Comparison of ENCODE assay signal across 14 cellular contexts in genomic region chr11:125724125-125724524, GRCh38. TPM values are rescaled to one million over a fixed set of nuclear protein-coding genes. Genes with fewer than 3 reads are reported as not detected.
A peak's percentile ranks its signal among the peaks of the same experiment; 100 is the strongest.
DNase-seq lines count a peak whose midpoint lies in the region; ATAC-seq, FAIRE-seq and TF ChIP-seq lines count a peak whose summit lies in the region.
"Had no signal": no experiment of that assay in that cellular context is flagged by ENCODE, and none has a peak within 500 bp of the region (broad histone marks: within the 10 kb centered on the region; RNA-seq: fewer than 3 reads in every experiment).

No MANE protein-coding gene starts in this region.

- CTCF ChIA-PET in HEK293 (lab: Yijun Ruan, JAX): interaction anchor here (0.6 to 2.0 kb wide), 8 partner anchors 10 to 390 kb away, joined by 3 to 7 read pairs (median 3); no protein-coding TSS in a partner anchor
- CTCF ChIA-PET in CD8-positive, alpha-beta memory T cell (lab: Charles Lee): no interaction called here
- CTCF ChIA-PET in activated CD4-positive, alpha-beta T cell treated with anti-CD3 and anti-CD28 coated beads, Interleukin-2, amount 10 ng/mL, durations not matched to agents 7 days and 5 days (lab: Charles Lee): interaction anchor here (1.7 kb wide), 1 partner anchor 10 kb away, joined by 4 read pairs; no protein-coding TSS in a partner anchor

- no peak overlapping the region for H3K27ac ChIP-seq in HEK293 (ENCODE audit: extremely low read depth, low read depth, low read length)
- no peak overlapping the region for H3K27ac ChIP-seq in CD8-positive, alpha-beta memory T cell (ENCODE audit: low read depth, low read length)
- H3K27ac ChIP-seq: thoracic aorta had no signal

- no peak overlapping the region for H3K4me3 Mint-ChIP-seq in CD8-positive, alpha-beta memory T cell
- no peak overlapping the region for H3K4me3 Mint-ChIP-seq in activated CD4-positive, alpha-beta T cell treated with anti-CD3 and anti-CD28 coated beads, Interleukin-2, amount 10 ng/mL, durations not matched to agents 7 days and 5 days
- H3K4me3 Mint-ChIP-seq: activated CD8-positive, alpha-beta T cell treated with anti-CD3 and anti-CD28 coated beads for 36 hours; central memory CD8-positive, alpha-beta T cell had no signal

- H3K36me3 ChIP-seq in HEK293 (ENCODE audit: control insufficient read depth in 2 of 2, insufficient read depth in 1 of 2, low read length in 2 of 2): no peaks in the 10 kb centered on the region
- H3K36me3 ChIP-seq in CD8-positive, alpha-beta memory T cell (ENCODE audit: insufficient read depth, low read length): no peaks in the 10 kb centered on the region
- H3K36me3 ChIP-seq: HAP-1, thoracic aorta had no signal

- H3K36me3 Mint-ChIP-seq in CD8-positive, alpha-beta memory T cell: peaks cover 0 to 2% (median 0%) of the 10 kb centered on the region in 3 donors
- H3K36me3 Mint-ChIP-seq in activated CD4-positive, alpha-beta T cell treated with anti-CD3 and anti-CD28 coated beads, Interleukin-2, amount 10 ng/mL, durations not matched to agents 7 days and 5 days (ENCODE audit: low read depth): no peaks in the 10 kb centered on the region

- no peaks in the 10 kb centered on the region for H3K4me1 Mint-ChIP-seq in CD8-positive, alpha-beta memory T cell
- no peaks in the 10 kb centered on the region for H3K4me1 Mint-ChIP-seq in activated CD4-positive, alpha-beta T cell treated with anti-CD3 and anti-CD28 coated beads, Interleukin-2, amount 10 ng/mL, durations not matched to agents 7 days and 5 days
- H3K4me1 Mint-ChIP-seq: central memory CD8-positive, alpha-beta T cell had no signal

- no peaks in the 10 kb centered on the region for H3K4me1 ChIP-seq in HEK293 (ENCODE audit: control insufficient read depth, insufficient read depth, low read length)
- H3K4me1 ChIP-seq in CD8-positive, alpha-beta memory T cell (ENCODE audit: insufficient read depth, low read length): no peaks in the 10 kb centered on the region
- H3K4me1 ChIP-seq: HAP-1 had no signal

- TF ChIP-seq CTCF in HEK293 (tag by site-specific recombination; IDR thresholded peaks at IDR 0.05): peak; percentile 36; the same call in 1 of the 2 replicates

- no peak overlapping the region for H3K4me3 ChIP-seq in HEK293 (ENCODE audit: low read depth, low read length)
- H3K4me3 ChIP-seq in CD8-positive, alpha-beta memory T cell (ENCODE audit: low read length): no peak overlapping the region
- H3K4me3 ChIP-seq: HAP-1, thoracic aorta had no signal

- POLR2A ChIA-PET in HEK293 (lab: Yijun Ruan, JAX): no interaction called here
- POLR2A ChIA-PET in CD8-positive, alpha-beta memory T cell (lab: Charles Lee): no interaction called here
- POLR2A ChIA-PET in activated CD4-positive, alpha-beta T cell treated with anti-CD3 and anti-CD28 coated beads, Interleukin-2, amount 10 ng/mL, durations not matched to agents 7 days and 5 days (lab: Charles Lee): no interaction called here

- no peaks in the 10 kb centered on the region for H3K9me3 ChIP-seq in HEK293 (ENCODE audit: control insufficient read depth, insufficient read depth, low read depth, low read length)
- H3K9me3 ChIP-seq in CD8-positive, alpha-beta memory T cell (ENCODE audit: low read length): no peaks in the 10 kb centered on the region
- H3K9me3 ChIP-seq: HAP-1, thoracic aorta had no signal

- DNase-seq in D341Med (ENCODE audit: low spot score) (peak; percentile 35), iris pigment epithelial cell (ENCODE audit: low read depth) (peak; percentile 47), urothelium cell line (ENCODE audit: low spot score) (no peak)
- no peak for DNase-seq in CD8-positive, alpha-beta memory T cell
- no peak for DNase-seq in activated CD4-positive, alpha-beta T cell treated with anti-CD3 and anti-CD28 coated beads, Interleukin-2, amount 10 ng/mL, durations not matched to agents 7 days and 5 days
- DNase-seq: activated CD8-positive, alpha-beta T cell treated with anti-CD3 and anti-CD28 coated beads for 36 hours; small intestine had no signal

- no peak for FAIRE-seq in urothelium cell line (lab: Jason Lieb, UNC)
- FAIRE-seq: small intestine had no signal

- peak; percentile 83 for ATAC-seq in SK-N-SH treated with all-trans-retinoic acid at 6 μM for 48 hours
- ATAC-seq in GM18519 (IDR thresholded peaks at IDR 0.05; ENCODE audit: low FRiP score, unreplicated experiment): no peak
- ATAC-seq: activated CD8-positive, alpha-beta T cell treated with anti-CD3 and anti-CD28 coated beads for 36 hours had no signal

- peaks cover 6 to 49% of the 10 kb centered on the region in 2 donors for H3K27me3 Mint-ChIP-seq in CD8-positive, alpha-beta memory T cell
- H3K27me3 Mint-ChIP-seq in activated CD4-positive, alpha-beta T cell treated with anti-CD3 and anti-CD28 coated beads, Interleukin-2, amount 10 ng/mL, durations not matched to agents 7 days and 5 days: peaks cover 28% of the 10 kb centered on the region

- H3K27ac Mint-ChIP-seq in CD8-positive, alpha-beta memory T cell: no peak overlapping the region
- H3K27ac Mint-ChIP-seq in activated CD4-positive, alpha-beta T cell treated with anti-CD3 and anti-CD28 coated beads, Interleukin-2, amount 10 ng/mL, durations not matched to agents 7 days and 5 days: no peak overlapping the region
- H3K27ac Mint-ChIP-seq: activated CD8-positive, alpha-beta T cell treated with anti-CD3 and anti-CD28 coated beads for 36 hours had no signal

- H3K9me3 Mint-ChIP-seq in CD8-positive, alpha-beta memory T cell: no peaks in the 10 kb centered on the region
- no peaks in the 10 kb centered on the region for H3K9me3 Mint-ChIP-seq in activated CD4-positive, alpha-beta T cell treated with anti-CD3 and anti-CD28 coated beads, Interleukin-2, amount 10 ng/mL, durations not matched to agents 7 days and 5 days
- H3K9me3 Mint-ChIP-seq: activated CD8-positive, alpha-beta T cell treated with anti-CD3 and anti-CD28 coated beads for 36 hours; central memory CD8-positive, alpha-beta T cell had no signal

- no peaks in the 10 kb centered on the region for H3K27me3 ChIP-seq in CD8-positive, alpha-beta memory T cell (ENCODE audit: insufficient read depth, low read length, poor library complexity, severe bottlenecking)

TF ChIP-seq in HEK293, 187 proteins besides CTCF, POLR2A, EP300 and RAD21 (continues in another document):
- no peak for TF ChIP-seq ZNF585B (tag by site-specific recombination; IDR thresholded peaks at IDR 0.05)
- no peak for TF ChIP-seq SETDB1 (IDR thresholded peaks at IDR 0.05; ENCODE audit: insufficient read length, low read length)
- TF ChIP-seq REPIN1 (tag by site-specific recombination; IDR thresholded peaks at IDR 0.05; ENCODE audit: low read depth): no peak
- TF ChIP-seq ZBTB10 (tag by site-specific recombination; IDR thresholded peaks at IDR 0.05): no peak

TF ChIP-seq in SK-N-SH treated with all-trans-retinoic acid at 6 μM for 48 hours, 23 proteins besides CTCF, POLR2A, EP300 and RAD21 (continues in another document):
- TF ChIP-seq TOX (CRISPR knock-in tag; IDR thresholded peaks at IDR 0.05; ENCODE audit: borderline replicate concordance) (no peak), SNAI2 (CRISPR knock-in tag; IDR thresholded peaks at IDR 0.05) (no peak), POU6F1 (CRISPR knock-in tag; IDR thresholded peaks at IDR 0.05; ENCODE audit: borderline replicate concordance, low read depth) (no peak), ZFP30 (CRISPR knock-in tag; IDR thresholded peaks at IDR 0.05) (no peak), ZFP3 (CRISPR knock-in tag; IDR thresholded peaks at IDR 0.05) (no peak), ZNF70 (CRISPR knock-in tag; IDR thresholded peaks at IDR 0.05) (no peak), ZNF565 (CRISPR knock-in tag; conservative IDR thresholded peaks at IDR 0.05; ENCODE audit: low read depth) (no peak)
- TF ChIP-seq, protein P1, sequence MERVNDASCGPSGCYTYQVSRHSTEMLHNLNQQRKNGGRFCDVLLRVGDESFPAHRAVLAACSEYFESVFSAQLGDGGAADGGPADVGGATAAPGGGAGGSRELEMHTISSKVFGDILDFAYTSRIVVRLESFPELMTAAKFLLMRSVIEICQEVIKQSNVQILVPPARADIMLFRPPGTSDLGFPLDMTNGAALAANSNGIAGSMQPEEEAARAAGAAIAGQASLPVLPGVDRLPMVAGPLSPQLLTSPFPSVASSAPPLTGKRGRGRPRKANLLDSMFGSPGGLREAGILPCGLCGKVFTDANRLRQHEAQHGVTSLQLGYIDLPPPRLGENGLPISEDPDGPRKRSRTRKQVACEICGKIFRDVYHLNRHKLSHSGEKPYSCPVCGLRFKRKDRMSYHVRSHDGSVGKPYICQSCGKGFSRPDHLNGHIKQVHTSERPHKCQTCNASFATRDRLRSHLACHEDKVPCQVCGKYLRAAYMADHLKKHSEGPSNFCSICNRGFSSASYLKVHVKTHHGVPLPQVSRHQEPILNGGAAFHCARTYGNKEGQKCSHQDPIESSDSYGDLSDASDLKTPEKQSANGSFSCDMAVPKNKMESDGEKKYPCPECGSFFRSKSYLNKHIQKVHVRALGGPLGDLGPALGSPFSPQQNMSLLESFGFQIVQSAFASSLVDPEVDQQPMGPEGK (CRISPR knock-in tag; IDR thresholded peaks at IDR 0.05; ENCODE audit: borderline replicate concordance): no peak

RNA-seq across cellular contexts. Expression of gene PATE1, which starts 22.0 kb away (rescaled TPM):
- total RNA-seq in CD8-positive, alpha-beta memory T cell: not detected
- not detected for polyA plus RNA-seq in CD8-positive, alpha-beta memory T cell
- total RNA-seq in activated CD4-positive, alpha-beta T cell treated with anti-CD3 and anti-CD28 coated beads, Interleukin-2, amount 10 ng/mL, durations not matched to agents 7 days and 5 days: not detected
- total RNA-seq: activated CD8-positive, alpha-beta T cell treated with anti-CD3 and anti-CD28 coated beads for 36 hours; kidney epithelial cell; thoracic aorta had no signal
- polyA plus RNA-seq: small intestine had no signal

RNA-seq across cellular contexts. Expression of gene ACRV1, which starts 43.5 kb away (rescaled TPM):
- total RNA-seq in CD8-positive, alpha-beta memory T cell: not detected
- polyA plus RNA-seq in CD8-positive, alpha-beta memory T cell: not detected
- not detected for total RNA-seq in activated CD4-positive, alpha-beta T cell treated with anti-CD3 and anti-CD28 coated beads, Interleukin-2, amount 10 ng/mL, durations not matched to agents 7 days and 5 days
- total RNA-seq: activated CD8-positive, alpha-beta T cell treated with anti-CD3 and anti-CD28 coated beads for 36 hours; kidney epithelial cell; thoracic aorta had no signal

RNA-seq across cellular contexts. Expression of gene PATE2, which starts 54.5 kb away (rescaled TPM):
- total RNA-seq in CD8-positive, alpha-beta memory T cell: not detected
- not detected for polyA plus RNA-seq in CD8-positive, alpha-beta memory T cell
- under 1 TPM in 1 of 2 experiments, not detected in 1; 0.20 TPM for total RNA-seq in activated CD4-positive, alpha-beta T cell treated with anti-CD3 and anti-CD28 coated beads, Interleukin-2, amount 10 ng/mL, durations not matched to agents 7 days and 5 days
- total RNA-seq: activated CD8-positive, alpha-beta T cell treated with anti-CD3 and anti-CD28 coated beads for 36 hours; kidney epithelial cell had no signal
- polyA plus RNA-seq: small intestine had no signal

Comparison
In these comparisons a context has a peak if more than half of its experiments do, and no peak if none do; other contexts are left out.
1. DNase-seq: peak in D341Med (single experiment) and iris pigment epithelial cell (single experiment); none in urothelium cell line (single experiment), CD8-positive, alpha-beta memory T cell (0 of 5) and activated CD4-positive, alpha-beta T cell treated with anti-CD3 and anti-CD28 coated beads, Interleukin-2, amount 10 ng/mL, durations not matched to agents 7 days and 5 days (single experiment).